1 cellular context compared by ENCODE assay signal in genomic region chr3:52123106-52123708, GRCh38.
TF ChIP-seq lines count a peak whose summit lies in the region.

No MANE protein-coding gene starts in this region.

TF ChIP-seq in SK-N-SH, 30 proteins besides CTCF, POLR2A, EP300 and RAD21 (continued from another document):
- TF ChIP-seq RFX5 (IDR thresholded peaks at IDR 0.05; ENCODE audit: low read length) (no peak), POLR2AphosphoS5 (IDR thresholded peaks at IDR 0.05; ENCODE audit: low read depth, low read length) (no peak), ELF1 (IDR thresholded peaks at IDR 0.05) (no peak), FOXM1 (IDR thresholded peaks at IDR 0.05; ENCODE audit: low read depth) (no peak), ZBTB33 (IDR thresholded peaks at IDR 0.05; ENCODE audit: borderline replicate concordance, low read depth) (no peak), FOSL2 (IDR thresholded peaks at IDR 0.05; ENCODE audit: borderline replicate concordance, low read depth) (no peak), NRF1 (IDR thresholded peaks at IDR 0.05; ENCODE audit: low read depth, low read length) (peak; percentile 15; the same call in 1 of the 2 replicates), MEF2A (IDR thresholded peaks at IDR 0.05; ENCODE audit: borderline replicate concordance, low read depth) (no peak), GATA2 (CRISPR knock-in tag; IDR thresholded peaks at IDR 0.05) (no peak)
TF ChIP-seq in SK-N-SH: peak in this region for 3.
